ENCODE assay signal across 1 cellular context in genomic region chr1:101004061-101004460, GRCh38.
TF ChIP-seq lines count a peak whose summit lies in the region.

No MANE protein-coding gene starts in this region.

TF ChIP-seq in HepG2, 621 proteins besides CTCF, POLR2A, EP300 and RAD21 (continued from another document):
- TF ChIP-seq ZNF687 (CRISPR knock-in tag; IDR thresholded peaks at IDR 0.05) (no peak), MIER3 (CRISPR knock-in tag; IDR thresholded peaks at IDR 0.05; ENCODE audit: borderline replicate concordance) (peak; percentile 61; the same call in 1 of the 2 replicates), ZNF468 (CRISPR knock-in tag; IDR thresholded peaks at IDR 0.05) (no peak), ZKSCAN5 (CRISPR knock-in tag; IDR thresholded peaks at IDR 0.05) (no peak), HMG20A (CRISPR knock-in tag; IDR thresholded peaks at IDR 0.05; ENCODE audit: borderline replicate concordance) (peak; percentile 98), GPN1 (CRISPR knock-in tag; IDR thresholded peaks at IDR 0.05; ENCODE audit: borderline replicate concordance) (no peak), JUNB (CRISPR knock-in tag; IDR thresholded peaks at IDR 0.05; ENCODE audit: borderline replicate concordance) (no peak), RNF219 (CRISPR knock-in tag; IDR thresholded peaks at IDR 0.05) (no peak), ZNF619 (CRISPR knock-in tag; IDR thresholded peaks at IDR 0.05) (no peak), MAX (IDR thresholded peaks at IDR 0.05) (0 out of 2 replicates have a peak, but pooled peaks have one; percentile 19)
